ENCODE assay signal across 1 cellular context in the genomic region with DNA sequence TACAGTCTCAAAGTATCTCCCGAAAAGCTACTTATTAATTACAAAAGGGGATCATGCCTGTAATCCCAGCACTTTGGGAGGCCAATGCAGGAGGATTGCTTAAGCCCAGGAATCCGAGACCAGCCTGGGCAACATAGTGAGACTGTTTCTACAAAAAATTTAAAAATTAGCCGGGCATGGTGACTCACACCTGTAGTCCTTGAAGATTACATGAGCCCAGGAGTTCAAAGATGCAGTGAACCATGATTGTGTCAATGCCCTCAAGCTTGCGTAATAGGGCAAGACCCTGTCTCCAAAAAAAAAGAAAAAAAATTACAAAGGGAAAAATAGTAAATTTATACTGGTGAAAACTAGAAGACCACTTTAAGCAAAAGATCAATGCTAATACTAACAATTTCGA.
TF ChIP-seq lines count a peak whose summit lies in the region.

No MANE protein-coding gene starts in this region.

TF ChIP-seq in HepG2, 621 proteins besides CTCF, POLR2A, EP300 and RAD21 (continued from another document and continues in another):
- TF ChIP-seq, protein P1, sequence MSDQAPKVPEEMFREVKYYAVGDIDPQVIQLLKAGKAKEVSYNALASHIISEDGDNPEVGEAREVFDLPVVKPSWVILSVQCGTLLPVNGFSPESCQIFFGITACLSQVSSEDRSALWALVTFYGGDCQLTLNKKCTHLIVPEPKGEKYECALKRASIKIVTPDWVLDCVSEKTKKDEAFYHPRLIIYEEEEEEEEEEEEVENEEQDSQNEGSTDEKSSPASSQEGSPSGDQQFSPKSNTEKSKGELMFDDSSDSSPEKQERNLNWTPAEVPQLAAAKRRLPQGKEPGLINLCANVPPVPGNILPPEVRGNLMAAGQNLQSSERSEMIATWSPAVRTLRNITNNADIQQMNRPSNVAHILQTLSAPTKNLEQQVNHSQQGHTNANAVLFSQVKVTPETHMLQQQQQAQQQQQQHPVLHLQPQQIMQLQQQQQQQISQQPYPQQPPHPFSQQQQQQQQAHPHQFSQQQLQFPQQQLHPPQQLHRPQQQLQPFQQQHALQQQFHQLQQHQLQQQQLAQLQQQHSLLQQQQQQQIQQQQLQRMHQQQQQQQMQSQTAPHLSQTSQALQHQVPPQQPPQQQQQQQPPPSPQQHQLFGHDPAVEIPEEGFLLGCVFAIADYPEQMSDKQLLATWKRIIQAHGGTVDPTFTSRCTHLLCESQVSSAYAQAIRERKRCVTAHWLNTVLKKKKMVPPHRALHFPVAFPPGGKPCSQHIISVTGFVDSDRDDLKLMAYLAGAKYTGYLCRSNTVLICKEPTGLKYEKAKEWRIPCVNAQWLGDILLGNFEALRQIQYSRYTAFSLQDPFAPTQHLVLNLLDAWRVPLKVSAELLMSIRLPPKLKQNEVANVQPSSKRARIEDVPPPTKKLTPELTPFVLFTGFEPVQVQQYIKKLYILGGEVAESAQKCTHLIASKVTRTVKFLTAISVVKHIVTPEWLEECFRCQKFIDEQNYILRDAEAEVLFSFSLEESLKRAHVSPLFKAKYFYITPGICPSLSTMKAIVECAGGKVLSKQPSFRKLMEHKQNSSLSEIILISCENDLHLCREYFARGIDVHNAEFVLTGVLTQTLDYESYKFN (CRISPR knock-in tag; conservative IDR thresholded peaks at IDR 0.05) = peak; percentile 52
- TF ChIP-seq MBD4 (IDR thresholded peaks at IDR 0.05; ENCODE audit: borderline replicate concordance, low read length) (no peak), ZKSCAN8 (CRISPR knock-in tag; IDR thresholded peaks at IDR 0.05; ENCODE audit: borderline replicate concordance) (no peak), NFIC (IDR thresholded peaks at IDR 0.05; ENCODE audit: low read length) (no peak), PHF21A (CRISPR knock-in tag; IDR thresholded peaks at IDR 0.05) (peak; percentile 24; the same call in 1 of the 2 replicates), RARA (CRISPR knock-in tag; IDR thresholded peaks at IDR 0.05) (peak; percentile 84), LCORL (IDR thresholded peaks at IDR 0.05) (no peak), LCORL (CRISPR knock-in tag; IDR thresholded peaks at IDR 0.05) (peak; percentile 63; the same call in 1 of the 2 replicates), TBX2 (CRISPR knock-in tag; IDR thresholded peaks at IDR 0.05; ENCODE audit: borderline replicate concordance) (peak; percentile 28; the same call in 1 of the 2 replicates), MTA3 (CRISPR knock-in tag; IDR thresholded peaks at IDR 0.05) (no peak), CEBPB (IDR thresholded peaks at IDR 0.05; ENCODE audit: borderline replicate concordance, low read depth, low read length) (peak; percentile 83), ZNF746 (CRISPR knock-in tag; IDR thresholded peaks at IDR 0.05) (no peak), ZNF180 (CRISPR knock-in tag; IDR thresholded peaks at IDR 0.05; ENCODE audit: borderline replicate concordance, low read depth) (no peak), GATAD2A (CRISPR knock-in tag; IDR thresholded peaks at IDR 0.05) (peak; percentile 75), RXRB (CRISPR knock-in tag; IDR thresholded peaks at IDR 0.05; ENCODE audit: borderline replicate concordance) (peak; percentile 91), SOX6 (IDR thresholded peaks at IDR 0.05) (no peak), SOX6 (CRISPR knock-in tag; IDR thresholded peaks at IDR 0.05) (peak; percentile 50; the same call in 1 of the 2 replicates), TAF1 (CRISPR knock-in tag; IDR thresholded peaks at IDR 0.05) (no peak), TCF7 (IDR thresholded peaks at IDR 0.05; ENCODE audit: low read depth) (peak; percentile 77), BRCA1 (CRISPR knock-in tag; IDR thresholded peaks at IDR 0.05) (no peak), ZBTB38 (CRISPR knock-in tag; IDR thresholded peaks at IDR 0.05) (no peak), DNMT1 (CRISPR knock-in tag; IDR thresholded peaks at IDR 0.05) (no peak), CC2D1A (CRISPR knock-in tag; IDR thresholded peaks at IDR 0.05) (no peak), FOXA3 (CRISPR knock-in tag; IDR thresholded peaks at IDR 0.05) (peak; percentile 48; the same call in 1 of the 2 replicates), RXRA (CRISPR knock-in tag; IDR thresholded peaks at IDR 0.05) (peak; percentile 68; the same call in 1 of the 2 replicates), CEBPG (CRISPR knock-in tag; IDR thresholded peaks at IDR 0.05) (peak; percentile 86), ARHGAP35 (CRISPR knock-in tag; IDR thresholded peaks at IDR 0.05; ENCODE audit: borderline replicate concordance) (no peak), NCOA2 (CRISPR knock-in tag; IDR thresholded peaks at IDR 0.05) (peak; percentile 46; the same call in 1 of the 2 replicates), CREB1 (IDR thresholded peaks at IDR 0.05) (no peak), CREB1 (CRISPR knock-in tag; IDR thresholded peaks at IDR 0.05) (0 out of 2 replicates have a peak, but pooled peaks have one; percentile 32), SIX4 (CRISPR knock-in tag; IDR thresholded peaks at IDR 0.05) (no peak), ATF7 (IDR thresholded peaks at IDR 0.05) (no peak), ATF7 (CRISPR knock-in tag; IDR thresholded peaks at IDR 0.05) (no peak), ZMYM3 (CRISPR knock-in tag; IDR thresholded peaks at IDR 0.05) (peak; percentile 47; the same call in 1 of the 2 replicates), ZNF781 (CRISPR knock-in tag; IDR thresholded peaks at IDR 0.05; ENCODE audit: borderline replicate concordance, not compliant biosample characterization) (no peak), SAP130 (CRISPR knock-in tag; IDR thresholded peaks at IDR 0.05; ENCODE audit: low read depth) (peak; percentile 44; the same call in 1 of the 2 replicates), MAF1 (CRISPR knock-in tag; IDR thresholded peaks at IDR 0.05; ENCODE audit: borderline replicate concordance) (no peak), EZH2 (conservative IDR thresholded peaks at IDR 0.05; ENCODE audit: low read depth, low read length) (no peak), JUNB (CRISPR knock-in tag; IDR thresholded peaks at IDR 0.05; ENCODE audit: borderline replicate concordance) (peak; percentile 56; the same call in 1 of the 2 replicates), SMC3 (IDR thresholded peaks at IDR 0.05; ENCODE audit: low read length) (no peak), HOXA7 (CRISPR knock-in tag; IDR thresholded peaks at IDR 0.05) (no peak), ZMAT3 (CRISPR knock-in tag; conservative IDR thresholded peaks at IDR 0.05) (no peak), ZNF121 (CRISPR knock-in tag; IDR thresholded peaks at IDR 0.05) (peak; percentile 96), MED1 (CRISPR knock-in tag; IDR thresholded peaks at IDR 0.05) (0 out of 2 replicates have a peak, but pooled peaks have one; percentile 30), SIN3B (IDR thresholded peaks at IDR 0.05; ENCODE audit: low read length) (no peak), HOXA9 (CRISPR knock-in tag; IDR thresholded peaks at IDR 0.05; ENCODE audit: borderline replicate concordance) (no peak)
- TF ChIP-seq, protein P2, sequence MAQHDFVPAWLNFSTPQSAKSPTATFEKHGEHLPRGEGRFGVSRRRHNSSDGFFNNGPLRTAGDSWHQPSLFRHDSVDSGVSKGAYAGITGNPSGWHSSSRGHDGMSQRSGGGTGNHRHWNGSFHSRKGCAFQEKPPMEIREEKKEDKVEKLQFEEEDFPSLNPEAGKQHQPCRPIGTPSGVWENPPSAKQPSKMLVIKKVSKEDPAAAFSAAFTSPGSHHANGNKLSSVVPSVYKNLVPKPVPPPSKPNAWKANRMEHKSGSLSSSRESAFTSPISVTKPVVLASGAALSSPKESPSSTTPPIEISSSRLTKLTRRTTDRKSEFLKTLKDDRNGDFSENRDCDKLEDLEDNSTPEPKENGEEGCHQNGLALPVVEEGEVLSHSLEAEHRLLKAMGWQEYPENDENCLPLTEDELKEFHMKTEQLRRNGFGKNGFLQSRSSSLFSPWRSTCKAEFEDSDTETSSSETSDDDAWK (CRISPR knock-in tag; IDR thresholded peaks at IDR 0.05) = no peak
- TF ChIP-seq, protein P3, sequence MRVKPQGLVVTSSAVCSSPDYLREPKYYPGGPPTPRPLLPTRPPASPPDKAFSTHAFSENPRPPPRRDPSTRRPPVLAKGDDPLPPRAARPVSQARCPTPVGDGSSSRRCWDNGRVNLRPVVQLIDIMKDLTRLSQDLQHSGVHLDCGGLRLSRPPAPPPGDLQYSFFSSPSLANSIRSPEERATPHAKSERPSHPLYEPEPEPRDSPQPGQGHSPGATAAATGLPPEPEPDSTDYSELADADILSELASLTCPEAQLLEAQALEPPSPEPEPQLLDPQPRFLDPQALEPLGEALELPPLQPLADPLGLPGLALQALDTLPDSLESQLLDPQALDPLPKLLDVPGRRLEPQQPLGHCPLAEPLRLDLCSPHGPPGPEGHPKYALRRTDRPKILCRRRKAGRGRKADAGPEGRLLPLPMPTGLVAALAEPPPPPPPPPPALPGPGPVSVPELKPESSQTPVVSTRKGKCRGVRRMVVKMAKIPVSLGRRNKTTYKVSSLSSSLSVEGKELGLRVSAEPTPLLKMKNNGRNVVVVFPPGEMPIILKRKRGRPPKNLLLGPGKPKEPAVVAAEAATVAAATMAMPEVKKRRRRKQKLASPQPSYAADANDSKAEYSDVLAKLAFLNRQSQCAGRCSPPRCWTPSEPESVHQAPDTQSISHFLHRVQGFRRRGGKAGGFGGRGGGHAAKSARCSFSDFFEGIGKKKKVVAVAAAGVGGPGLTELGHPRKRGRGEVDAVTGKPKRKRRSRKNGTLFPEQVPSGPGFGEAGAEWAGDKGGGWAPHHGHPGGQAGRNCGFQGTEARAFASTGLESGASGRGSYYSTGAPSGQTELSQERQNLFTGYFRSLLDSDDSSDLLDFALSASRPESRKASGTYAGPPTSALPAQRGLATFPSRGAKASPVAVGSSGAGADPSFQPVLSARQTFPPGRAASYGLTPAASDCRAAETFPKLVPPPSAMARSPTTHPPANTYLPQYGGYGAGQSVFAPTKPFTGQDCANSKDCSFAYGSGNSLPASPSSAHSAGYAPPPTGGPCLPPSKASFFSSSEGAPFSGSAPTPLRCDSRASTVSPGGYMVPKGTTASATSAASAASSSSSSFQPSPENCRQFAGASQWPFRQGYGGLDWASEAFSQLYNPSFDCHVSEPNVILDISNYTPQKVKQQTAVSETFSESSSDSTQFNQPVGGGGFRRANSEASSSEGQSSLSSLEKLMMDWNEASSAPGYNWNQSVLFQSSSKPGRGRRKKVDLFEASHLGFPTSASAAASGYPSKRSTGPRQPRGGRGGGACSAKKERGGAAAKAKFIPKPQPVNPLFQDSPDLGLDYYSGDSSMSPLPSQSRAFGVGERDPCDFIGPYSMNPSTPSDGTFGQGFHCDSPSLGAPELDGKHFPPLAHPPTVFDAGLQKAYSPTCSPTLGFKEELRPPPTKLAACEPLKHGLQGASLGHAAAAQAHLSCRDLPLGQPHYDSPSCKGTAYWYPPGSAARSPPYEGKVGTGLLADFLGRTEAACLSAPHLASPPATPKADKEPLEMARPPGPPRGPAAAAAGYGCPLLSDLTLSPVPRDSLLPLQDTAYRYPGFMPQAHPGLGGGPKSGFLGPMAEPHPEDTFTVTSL (CRISPR knock-in tag; IDR thresholded peaks at IDR 0.05; ENCODE audit: borderline replicate concordance) = peak; percentile 42; the same call in 1 of the 2 replicates
- TF ChIP-seq, protein P4, sequence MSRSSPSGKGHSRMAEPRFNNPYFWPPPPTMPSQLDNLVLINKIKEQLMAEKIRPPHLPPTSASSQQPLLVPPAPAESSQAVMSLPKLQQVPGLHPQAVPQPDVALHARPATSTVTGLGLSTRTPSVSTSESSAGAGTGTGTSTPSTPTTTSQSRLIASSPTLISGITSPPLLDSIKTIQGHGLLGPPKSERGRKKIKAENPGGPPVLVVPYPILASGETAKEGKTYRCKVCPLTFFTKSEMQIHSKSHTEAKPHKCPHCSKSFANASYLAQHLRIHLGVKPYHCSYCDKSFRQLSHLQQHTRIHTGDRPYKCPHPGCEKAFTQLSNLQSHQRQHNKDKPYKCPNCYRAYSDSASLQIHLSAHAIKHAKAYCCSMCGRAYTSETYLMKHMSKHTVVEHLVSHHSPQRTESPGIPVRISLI (CRISPR knock-in tag; IDR thresholded peaks at IDR 0.05; ENCODE audit: borderline replicate concordance) = peak; percentile 73; the same call in 1 of the 2 replicates
- TF ChIP-seq, protein P5, sequence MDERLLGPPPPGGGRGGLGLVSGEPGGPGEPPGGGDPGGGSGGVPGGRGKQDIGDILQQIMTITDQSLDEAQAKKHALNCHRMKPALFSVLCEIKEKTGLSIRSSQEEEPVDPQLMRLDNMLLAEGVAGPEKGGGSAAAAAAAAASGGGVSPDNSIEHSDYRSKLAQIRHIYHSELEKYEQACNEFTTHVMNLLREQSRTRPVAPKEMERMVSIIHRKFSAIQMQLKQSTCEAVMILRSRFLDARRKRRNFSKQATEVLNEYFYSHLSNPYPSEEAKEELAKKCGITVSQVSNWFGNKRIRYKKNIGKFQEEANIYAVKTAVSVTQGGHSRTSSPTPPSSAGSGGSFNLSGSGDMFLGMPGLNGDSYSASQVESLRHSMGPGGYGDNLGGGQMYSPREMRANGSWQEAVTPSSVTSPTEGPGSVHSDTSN (CRISPR knock-in tag; IDR thresholded peaks at IDR 0.05) = no peak
- TF ChIP-seq, protein P6, sequence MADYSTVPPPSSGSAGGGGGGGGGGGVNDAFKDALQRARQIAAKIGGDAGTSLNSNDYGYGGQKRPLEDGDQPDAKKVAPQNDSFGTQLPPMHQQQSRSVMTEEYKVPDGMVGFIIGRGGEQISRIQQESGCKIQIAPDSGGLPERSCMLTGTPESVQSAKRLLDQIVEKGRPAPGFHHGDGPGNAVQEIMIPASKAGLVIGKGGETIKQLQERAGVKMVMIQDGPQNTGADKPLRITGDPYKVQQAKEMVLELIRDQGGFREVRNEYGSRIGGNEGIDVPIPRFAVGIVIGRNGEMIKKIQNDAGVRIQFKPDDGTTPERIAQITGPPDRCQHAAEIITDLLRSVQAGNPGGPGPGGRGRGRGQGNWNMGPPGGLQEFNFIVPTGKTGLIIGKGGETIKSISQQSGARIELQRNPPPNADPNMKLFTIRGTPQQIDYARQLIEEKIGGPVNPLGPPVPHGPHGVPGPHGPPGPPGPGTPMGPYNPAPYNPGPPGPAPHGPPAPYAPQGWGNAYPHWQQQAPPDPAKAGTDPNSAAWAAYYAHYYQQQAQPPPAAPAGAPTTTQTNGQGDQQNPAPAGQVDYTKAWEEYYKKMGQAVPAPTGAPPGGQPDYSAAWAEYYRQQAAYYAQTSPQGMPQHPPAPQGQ (CRISPR knock-in tag; IDR thresholded peaks at IDR 0.05; ENCODE audit: borderline replicate concordance) = no peak
- TF ChIP-seq, protein P7, sequence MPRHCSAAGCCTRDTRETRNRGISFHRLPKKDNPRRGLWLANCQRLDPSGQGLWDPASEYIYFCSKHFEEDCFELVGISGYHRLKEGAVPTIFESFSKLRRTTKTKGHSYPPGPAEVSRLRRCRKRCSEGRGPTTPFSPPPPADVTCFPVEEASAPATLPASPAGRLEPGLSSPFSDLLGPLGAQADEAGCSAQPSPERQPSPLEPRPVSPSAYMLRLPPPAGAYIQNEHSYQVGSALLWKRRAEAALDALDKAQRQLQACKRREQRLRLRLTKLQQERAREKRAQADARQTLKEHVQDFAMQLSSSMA (CRISPR knock-in tag; IDR thresholded peaks at IDR 0.05) = no peak
- TF ChIP-seq, protein P8, sequence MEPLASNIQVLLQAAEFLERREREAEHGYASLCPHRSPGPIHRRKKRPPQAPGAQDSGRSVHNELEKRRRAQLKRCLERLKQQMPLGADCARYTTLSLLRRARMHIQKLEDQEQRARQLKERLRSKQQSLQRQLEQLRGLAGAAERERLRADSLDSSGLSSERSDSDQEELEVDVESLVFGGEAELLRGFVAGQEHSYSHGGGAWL (CRISPR knock-in tag; IDR thresholded peaks at IDR 0.05) = no peak
